In the genomic region with DNA sequence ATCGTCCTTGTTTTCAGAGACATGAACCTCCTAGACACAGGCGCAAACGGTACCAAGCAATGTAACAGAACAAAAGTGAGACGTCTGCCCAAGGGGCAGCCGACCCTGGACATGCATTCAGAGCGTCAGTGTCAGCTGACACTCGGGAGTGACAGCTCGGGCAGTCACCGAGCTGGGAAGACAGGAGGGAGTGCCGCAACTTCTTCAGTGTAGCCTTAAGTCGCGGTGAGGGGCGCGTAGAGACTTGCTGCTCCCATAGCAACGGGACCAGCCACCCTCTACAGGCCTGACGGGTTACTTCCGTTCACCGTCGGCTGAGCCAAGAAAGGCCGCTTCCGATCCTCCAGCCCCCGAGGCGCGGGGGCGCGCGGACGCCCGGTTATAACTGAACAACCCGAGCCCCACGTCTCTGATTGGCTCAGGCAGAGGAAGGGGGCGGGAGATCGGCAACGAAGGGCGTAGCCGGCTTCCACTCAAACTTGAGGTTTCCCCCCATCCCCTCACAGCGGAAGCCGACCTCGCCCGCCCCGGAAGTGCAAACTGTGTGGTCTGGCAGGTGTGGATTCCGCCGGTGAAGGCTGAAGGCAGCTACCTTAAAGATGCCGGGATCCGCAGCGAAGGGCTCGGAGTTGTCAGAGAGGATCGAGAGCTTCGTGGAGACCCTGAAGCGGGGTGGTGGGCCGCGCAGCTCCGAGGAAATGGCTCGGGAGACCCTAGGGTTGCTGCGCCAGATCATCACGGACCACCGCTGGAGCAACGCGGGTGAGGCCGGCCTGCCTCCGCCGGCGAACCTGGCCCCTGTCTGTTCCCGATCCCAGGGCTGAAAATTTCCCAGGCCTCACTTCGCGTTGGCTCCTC, we compare ENCODE assay signal across 1 cellular context.
A peak's percentile ranks its signal among the peaks of the same experiment; 100 is the strongest.
TF ChIP-seq lines count a peak whose summit lies in the region.

Gene EIF2B2, plus strand, starts transcription at position 530 of the 858 bp plus-strand sequence. Its CDS starts 70 bp downstream, at position 600.

TF ChIP-seq in HepG2, 621 proteins besides CTCF, POLR2A, EP300 and RAD21 (continued from another document and continues in another):
- TF ChIP-seq, protein P1, sequence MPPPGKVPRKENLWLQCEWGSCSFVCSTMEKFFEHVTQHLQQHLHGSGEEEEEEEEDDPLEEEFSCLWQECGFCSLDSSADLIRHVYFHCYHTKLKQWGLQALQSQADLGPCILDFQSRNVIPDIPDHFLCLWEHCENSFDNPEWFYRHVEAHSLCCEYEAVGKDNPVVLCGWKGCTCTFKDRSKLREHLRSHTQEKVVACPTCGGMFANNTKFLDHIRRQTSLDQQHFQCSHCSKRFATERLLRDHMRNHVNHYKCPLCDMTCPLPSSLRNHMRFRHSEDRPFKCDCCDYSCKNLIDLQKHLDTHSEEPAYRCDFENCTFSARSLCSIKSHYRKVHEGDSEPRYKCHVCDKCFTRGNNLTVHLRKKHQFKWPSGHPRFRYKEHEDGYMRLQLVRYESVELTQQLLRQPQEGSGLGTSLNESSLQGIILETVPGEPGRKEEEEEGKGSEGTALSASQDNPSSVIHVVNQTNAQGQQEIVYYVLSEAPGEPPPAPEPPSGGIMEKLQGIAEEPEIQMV (CRISPR knock-in tag; IDR thresholded peaks at IDR 0.05; ENCODE audit: low read depth), result no peak
- TF ChIP-seq ZNF329 (CRISPR knock-in tag; IDR thresholded peaks at IDR 0.05; ENCODE audit: low read depth) (no peak), THAP11 (CRISPR knock-in tag; IDR thresholded peaks at IDR 0.05) (peak; percentile 90), DR1 (CRISPR knock-in tag; IDR thresholded peaks at IDR 0.05) (0 out of 2 replicates have a peak, but pooled peaks have one; percentile 67), RFXAP (CRISPR knock-in tag; IDR thresholded peaks at IDR 0.05; ENCODE audit: borderline replicate concordance) (no peak), ZNF263 (CRISPR knock-in tag; IDR thresholded peaks at IDR 0.05) (peak; percentile 33; the same call in 1 of the 2 replicates), NPAS2 (CRISPR knock-in tag; IDR thresholded peaks at IDR 0.05; ENCODE audit: borderline replicate concordance) (no peak), ZFP36 (IDR thresholded peaks at IDR 0.05; ENCODE audit: borderline replicate concordance, low read depth, low read length, partially characterized antibody) (no peak), CCDC6 (CRISPR knock-in tag; IDR thresholded peaks at IDR 0.05) (no peak), ZBTB7B (CRISPR knock-in tag; IDR thresholded peaks at IDR 0.05) (no peak), RBM22 (optimal IDR thresholded peaks at IDR 0.05; ENCODE audit: low read length) (no peak), AHR (CRISPR knock-in tag; IDR thresholded peaks at IDR 0.05) (no peak), ZNF362 (CRISPR knock-in tag; IDR thresholded peaks at IDR 0.05; ENCODE audit: borderline replicate concordance) (no peak), ZMAT3 (CRISPR knock-in tag; conservative IDR thresholded peaks at IDR 0.05) (no peak), ZNF33A (CRISPR knock-in tag; IDR thresholded peaks at IDR 0.05; ENCODE audit: borderline replicate concordance) (no peak), NCOA5 (CRISPR knock-in tag; IDR thresholded peaks at IDR 0.05) (no peak), MAZ (IDR thresholded peaks at IDR 0.05; ENCODE audit: borderline replicate concordance, low read depth, low read length) (peak; percentile 69; the same call in 1 of the 2 replicates), MAZ (CRISPR knock-in tag; IDR thresholded peaks at IDR 0.05; ENCODE audit: low read depth) (peak; percentile 70), MTERF4 (CRISPR knock-in tag; IDR thresholded peaks at IDR 0.05) (no peak), ZEB1 (IDR thresholded peaks at IDR 0.05; ENCODE audit: insufficient replicate concordance, low read depth) (peak; percentile 72), IRF2 (CRISPR knock-in tag; IDR thresholded peaks at IDR 0.05) (peak; percentile 61), KDM3A (CRISPR knock-in tag; IDR thresholded peaks at IDR 0.05; ENCODE audit: low read depth) (peak; percentile 23; the same call in 1 of the 2 replicates), TCF12 (IDR thresholded peaks at IDR 0.05) (no peak), TCF12 (CRISPR knock-in tag; IDR thresholded peaks at IDR 0.05) (no peak), POGK (CRISPR knock-in tag; conservative IDR thresholded peaks at IDR 0.05) (no peak), KMT2B (CRISPR knock-in tag; IDR thresholded peaks at IDR 0.05) (peak; percentile 88), MEIS1 (CRISPR knock-in tag; IDR thresholded peaks at IDR 0.05; ENCODE audit: borderline replicate concordance) (no peak), ZNF776 (CRISPR knock-in tag; IDR thresholded peaks at IDR 0.05) (0 out of 2 replicates have a peak, but pooled peaks have one; percentile 61), ZFP90 (CRISPR knock-in tag; IDR thresholded peaks at IDR 0.05; ENCODE audit: borderline replicate concordance) (no peak), NONO (IDR thresholded peaks at IDR 0.05) (no peak), NONO (CRISPR knock-in tag; conservative IDR thresholded peaks at IDR 0.05) (0 out of 2 replicates have a peak, but pooled peaks have one; percentile 50), KDM4B (CRISPR knock-in tag; IDR thresholded peaks at IDR 0.05) (no peak), SPEN (CRISPR knock-in tag; IDR thresholded peaks at IDR 0.05; ENCODE audit: low read depth) (peak; percentile 47; the same call in 1 of the 2 replicates), MAF1 (CRISPR knock-in tag; IDR thresholded peaks at IDR 0.05; ENCODE audit: borderline replicate concordance) (no peak), CBX1 (IDR thresholded peaks at IDR 0.05; ENCODE audit: low read depth) (no peak), NFYB (CRISPR knock-in tag; IDR thresholded peaks at IDR 0.05) (peak; percentile 99)
- TF ChIP-seq, protein P2, sequence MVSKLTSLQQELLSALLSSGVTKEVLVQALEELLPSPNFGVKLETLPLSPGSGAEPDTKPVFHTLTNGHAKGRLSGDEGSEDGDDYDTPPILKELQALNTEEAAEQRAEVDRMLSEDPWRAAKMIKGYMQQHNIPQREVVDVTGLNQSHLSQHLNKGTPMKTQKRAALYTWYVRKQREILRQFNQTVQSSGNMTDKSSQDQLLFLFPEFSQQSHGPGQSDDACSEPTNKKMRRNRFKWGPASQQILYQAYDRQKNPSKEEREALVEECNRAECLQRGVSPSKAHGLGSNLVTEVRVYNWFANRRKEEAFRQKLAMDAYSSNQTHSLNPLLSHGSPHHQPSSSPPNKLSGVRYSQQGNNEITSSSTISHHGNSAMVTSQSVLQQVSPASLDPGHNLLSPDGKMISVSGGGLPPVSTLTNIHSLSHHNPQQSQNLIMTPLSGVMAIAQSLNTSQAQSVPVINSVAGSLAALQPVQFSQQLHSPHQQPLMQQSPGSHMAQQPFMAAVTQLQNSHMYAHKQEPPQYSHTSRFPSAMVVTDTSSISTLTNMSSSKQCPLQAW (CRISPR knock-in tag; IDR thresholded peaks at IDR 0.05), result 0 out of 2 replicates have a peak, but pooled peaks have one; percentile 62
- TF ChIP-seq, protein P3, sequence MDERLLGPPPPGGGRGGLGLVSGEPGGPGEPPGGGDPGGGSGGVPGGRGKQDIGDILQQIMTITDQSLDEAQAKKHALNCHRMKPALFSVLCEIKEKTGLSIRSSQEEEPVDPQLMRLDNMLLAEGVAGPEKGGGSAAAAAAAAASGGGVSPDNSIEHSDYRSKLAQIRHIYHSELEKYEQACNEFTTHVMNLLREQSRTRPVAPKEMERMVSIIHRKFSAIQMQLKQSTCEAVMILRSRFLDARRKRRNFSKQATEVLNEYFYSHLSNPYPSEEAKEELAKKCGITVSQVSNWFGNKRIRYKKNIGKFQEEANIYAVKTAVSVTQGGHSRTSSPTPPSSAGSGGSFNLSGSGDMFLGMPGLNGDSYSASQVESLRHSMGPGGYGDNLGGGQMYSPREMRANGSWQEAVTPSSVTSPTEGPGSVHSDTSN (CRISPR knock-in tag; IDR thresholded peaks at IDR 0.05), result peak; percentile 85
- TF ChIP-seq, protein P4, sequence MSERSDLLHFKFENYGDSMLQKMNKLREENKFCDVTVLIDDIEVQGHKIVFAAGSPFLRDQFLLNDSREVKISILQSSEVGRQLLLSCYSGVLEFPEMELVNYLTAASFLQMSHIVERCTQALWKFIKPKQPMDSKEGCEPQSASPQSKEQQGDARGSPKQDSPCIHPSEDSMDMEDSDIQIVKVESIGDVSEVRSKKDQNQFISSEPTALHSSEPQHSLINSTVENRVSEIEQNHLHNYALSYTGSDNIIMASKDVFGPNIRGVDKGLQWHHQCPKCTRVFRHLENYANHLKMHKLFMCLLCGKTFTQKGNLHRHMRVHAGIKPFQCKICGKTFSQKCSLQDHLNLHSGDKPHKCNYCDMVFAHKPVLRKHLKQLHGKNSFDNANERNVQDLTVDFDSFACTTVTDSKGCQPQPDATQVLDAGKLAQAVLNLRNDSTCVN (CRISPR knock-in tag; IDR thresholded peaks at IDR 0.05; ENCODE audit: borderline replicate concordance), result 0 out of 2 replicates have a peak, but pooled peaks have one; percentile 53
- TF ChIP-seq, protein P5, sequence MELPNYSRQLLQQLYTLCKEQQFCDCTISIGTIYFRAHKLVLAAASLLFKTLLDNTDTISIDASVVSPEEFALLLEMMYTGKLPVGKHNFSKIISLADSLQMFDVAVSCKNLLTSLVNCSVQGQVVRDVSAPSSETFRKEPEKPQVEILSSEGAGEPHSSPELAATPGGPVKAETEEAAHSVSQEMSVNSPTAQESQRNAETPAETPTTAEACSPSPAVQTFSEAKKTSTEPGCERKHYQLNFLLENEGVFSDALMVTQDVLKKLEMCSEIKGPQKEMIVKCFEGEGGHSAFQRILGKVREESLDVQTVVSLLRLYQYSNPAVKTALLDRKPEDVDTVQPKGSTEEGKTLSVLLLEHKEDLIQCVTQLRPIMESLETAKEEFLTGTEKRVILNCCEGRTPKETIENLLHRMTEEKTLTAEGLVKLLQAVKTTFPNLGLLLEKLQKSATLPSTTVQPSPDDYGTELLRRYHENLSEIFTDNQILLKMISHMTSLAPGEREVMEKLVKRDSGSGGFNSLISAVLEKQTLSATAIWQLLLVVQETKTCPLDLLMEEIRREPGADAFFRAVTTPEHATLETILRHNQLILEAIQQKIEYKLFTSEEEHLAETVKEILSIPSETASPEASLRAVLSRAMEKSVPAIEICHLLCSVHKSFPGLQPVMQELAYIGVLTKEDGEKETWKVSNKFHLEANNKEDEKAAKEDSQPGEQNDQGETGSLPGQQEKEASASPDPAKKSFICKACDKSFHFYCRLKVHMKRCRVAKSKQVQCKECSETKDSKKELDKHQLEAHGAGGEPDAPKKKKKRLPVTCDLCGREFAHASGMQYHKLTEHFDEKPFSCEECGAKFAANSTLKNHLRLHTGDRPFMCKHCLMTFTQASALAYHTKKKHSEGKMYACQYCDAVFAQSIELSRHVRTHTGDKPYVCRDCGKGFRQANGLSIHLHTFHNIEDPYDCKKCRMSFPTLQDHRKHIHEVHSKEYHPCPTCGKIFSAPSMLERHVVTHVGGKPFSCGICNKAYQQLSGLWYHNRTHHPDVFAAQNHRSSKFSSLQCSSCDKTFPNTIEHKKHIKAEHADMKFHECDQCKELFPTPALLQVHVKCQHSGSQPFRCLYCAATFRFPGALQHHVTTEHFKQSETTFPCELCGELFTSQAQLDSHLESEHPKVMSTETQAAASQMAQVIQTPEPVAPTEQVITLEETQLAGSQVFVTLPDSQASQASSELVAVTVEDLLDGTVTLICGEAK (IDR thresholded peaks at IDR 0.05), result peak; percentile 78
- TF ChIP-seq, protein P5 (CRISPR knock-in tag; IDR thresholded peaks at IDR 0.05), result peak; percentile 56; the same call in 1 of the 2 replicates
